In the genomic region with DNA sequence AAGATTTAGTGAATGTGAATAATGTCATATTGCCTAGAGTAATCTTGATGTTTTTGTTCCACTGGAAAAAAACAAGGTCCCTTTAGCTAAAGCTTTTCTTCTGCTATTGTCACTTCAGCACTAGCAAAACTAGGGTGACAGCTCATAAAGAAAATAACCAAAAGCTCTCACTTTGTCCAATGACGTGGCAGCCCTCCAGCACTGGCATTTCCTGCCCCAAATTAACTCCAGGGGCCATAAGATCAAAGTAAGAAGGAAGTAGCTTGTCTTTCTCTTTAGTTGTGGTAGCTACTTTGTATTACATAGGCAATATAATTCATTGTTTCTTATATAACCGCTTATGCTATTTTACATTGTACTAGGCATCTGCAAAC, we compare ENCODE assay signal across 1 cellular context.
TF ChIP-seq lines count a peak whose summit lies in the region.

No MANE protein-coding gene starts in this region.

TF ChIP-seq in WTC11, 78 proteins besides CTCF, POLR2A, EP300 and RAD21 (continued from another document):
- TF ChIP-seq, protein P1, sequence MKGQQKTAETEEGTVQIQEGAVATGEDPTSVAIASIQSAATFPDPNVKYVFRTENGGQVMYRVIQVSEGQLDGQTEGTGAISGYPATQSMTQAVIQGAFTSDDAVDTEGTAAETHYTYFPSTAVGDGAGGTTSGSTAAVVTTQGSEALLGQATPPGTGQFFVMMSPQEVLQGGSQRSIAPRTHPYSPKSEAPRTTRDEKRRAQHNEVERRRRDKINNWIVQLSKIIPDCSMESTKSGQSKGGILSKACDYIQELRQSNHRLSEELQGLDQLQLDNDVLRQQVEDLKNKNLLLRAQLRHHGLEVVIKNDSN (CRISPR knock-in tag; IDR thresholded peaks at IDR 0.05) = no peak
- TF ChIP-seq, protein P2, sequence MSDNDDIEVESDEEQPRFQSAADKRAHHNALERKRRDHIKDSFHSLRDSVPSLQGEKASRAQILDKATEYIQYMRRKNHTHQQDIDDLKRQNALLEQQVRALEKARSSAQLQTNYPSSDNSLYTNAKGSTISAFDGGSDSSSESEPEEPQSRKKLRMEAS (CRISPR knock-in tag; IDR thresholded peaks at IDR 0.05) = no peak
- no peak for TF ChIP-seq NFE2L1 (CRISPR knock-in tag; IDR thresholded peaks at IDR 0.05)
